ENCODE assay signal across 9 cellular contexts in genomic region chr6:155340464-155341129, GRCh38. TPM values are rescaled to one million over a fixed set of nuclear protein-coding genes. Genes with fewer than 3 reads are reported as not detected.
DNase-seq lines count a peak whose midpoint lies in the region; ATAC-seq and TF ChIP-seq lines count a peak whose summit lies in the region.
"Had no signal": no experiment of that assay in that cellular context is flagged by ENCODE, and none has a peak within 500 bp of the region (broad histone marks: within the 10 kb centered on the region; RNA-seq: fewer than 3 reads in every experiment).

No MANE protein-coding gene starts in this region.

- peak; percentile 16 for DNase-seq in H4 (ENCODE audit: low spot score)
- peak; percentile 11 for DNase-seq in NCI-H69 (lab: John Stamatoyannopoulos, UW)
- DNase-seq in iris pigment epithelial cell (ENCODE audit: low read depth): peak; percentile 80
- DNase-seq in caudate nucleus (lab: John Stamatoyannopoulos, UW): no peak
- DNase-seq in Kasumi-1 (lab: John Stamatoyannopoulos, UW): no peak
- DNase-seq in T-cell: no peak
- no peak for DNase-seq in NCI-H2196 treated with DMSO at 0.1 percent for 48 hours (lab: John Stamatoyannopoulos, UW; ENCODE audit: unreplicated experiment)
- DNase-seq: immature natural killer cell had no signal

- H3K36me3 Mint-ChIP-seq in T-cell: peaks cover 7% of the 10 kb centered on the region

- POLR2A ChIA-PET in T-cell (lab: Charles Lee): no interaction called here

- H3K27me3 Mint-ChIP-seq in T-cell: no peaks in the 10 kb centered on the region

- H3K27ac ChIP-seq in caudate nucleus (ENCODE audit: low read depth, low read length): no peak overlapping the region

- H3K9me3 Mint-ChIP-seq in T-cell: peaks cover 4 to 24% (median 14%) of the 10 kb centered on the region in 3 donors

- peak; percentile 53 for TF ChIP-seq CTCF in GM12873 (IDR thresholded peaks at IDR 0.05; ENCODE audit: insufficient read depth, low read depth, low read length, missing control alignments)

- no peak overlapping the region for H3K27ac Mint-ChIP-seq in T-cell
- H3K27ac Mint-ChIP-seq: immature natural killer cell had no signal

- no peak for ATAC-seq in T-cell (replicated peaks in 1 of 4)

- H3K4me1 Mint-ChIP-seq in T-cell: peaks cover 20 to 36% (median 30%) of the 10 kb centered on the region in 3 donors

- CTCF ChIA-PET in T-cell (lab: Charles Lee): interaction anchor here in 1 of 2 donors (1.1 kb wide), 1 partner anchor 14 kb away, joined by 5 read pairs; no protein-coding TSS in a partner anchor

- no peak overlapping the region for H3K4me3 Mint-ChIP-seq in T-cell
- H3K4me3 Mint-ChIP-seq: immature natural killer cell had no signal

RNA-seq across cellular contexts. Expression of gene TFB1M, which starts 26.3 kb away (rescaled TPM):
- 8.4 and 15.6 TPM in 2 replicates for total RNA-seq in H4 (2014; rRNA removed; shearing (Covaris generic))
- total RNA-seq in T-cell: 10 to 100 TPM; 19.9 to 31.1 (median 26.8) TPM

Comparison
In these comparisons a context has a peak if more than half of its experiments do, and no peak if none do; other contexts are left out.
1. DNase-seq: peak in H4 (single experiment), NCI-H69 (single experiment) and iris pigment epithelial cell (single experiment); none in caudate nucleus (0 of 61), Kasumi-1 (0 of 2), T-cell (0 of 34) and NCI-H2196 treated with DMSO at 0.1 percent for 48 hours (single experiment).